ENCODE assay signal across 9 cellular contexts in genomic region chr15:69305204-69305931, GRCh38. TPM values are rescaled to one million over a fixed set of nuclear protein-coding genes. Genes with fewer than 3 reads are reported as not detected.
DNase-seq lines count a peak whose midpoint lies in the region; ATAC-seq and TF ChIP-seq lines count a peak whose summit lies in the region.
"Had no signal": no experiment of that assay in that cellular context is flagged by ENCODE, and none has a peak within 500 bp of the region (broad histone marks: within the 10 kb centered on the region; RNA-seq: fewer than 3 reads in every experiment).

No MANE protein-coding gene starts in this region.

- intact Hi-C loops in left ventricle myocardium superior (cut with micrococcal nuclease) (no loop called here), posterior vena cava (cut with DNase I) (no loop called here)

- DNase-seq in HPDE6-E6E7 (ENCODE audit: extremely low spot score) (peak; percentile 23), T1000 (lab: John Stamatoyannopoulos, UW) (peak; percentile 50), left ventricle myocardium superior (no peak), thoracic aorta (ENCODE audit: low spot score) (peak; percentile 9), pons (ENCODE audit: low spot score) (no peak), posterior vena cava (ENCODE audit: low spot score) (no peak)
- DNase-seq: NCI-H510A treated with DMSO at 0.1 percent for 48 hours had no signal

- H3K9me3 ChIP-seq in thoracic aorta = no peaks in the 10 kb centered on the region

- no peak overlapping the region for H3K27ac ChIP-seq in thoracic aorta

- ATAC-seq in left ventricle myocardium superior (peak; percentile 50), thoracic aorta (ENCODE audit: insufficient number of reproducible peaks, low FRiP score, low read depth) (no peak), HG03354 (IDR thresholded peaks at IDR 0.05; ENCODE audit: poor library complexity, severe bottlenecking, unreplicated experiment) (no peak)

- H3K4me1 ChIP-seq in thoracic aorta (ENCODE audit: control insufficient read depth in 1 of 2, low read depth in 2 of 2) = no peaks in the 10 kb centered on the region

- no peak for TF ChIP-seq CTCF in thoracic aorta (IDR thresholded peaks at IDR 0.05)

- no peaks in the 10 kb centered on the region for H3K27me3 ChIP-seq in thoracic aorta (replicated peaks; ENCODE audit: insufficient read depth)

- H3K4me3 ChIP-seq in thoracic aorta = no peak overlapping the region
- H3K4me3 ChIP-seq: skin epidermis had no signal

- no peaks in the 10 kb centered on the region for H3K36me3 ChIP-seq in thoracic aorta

RNA-seq across cellular contexts. Expression of gene PAQR5, which starts 6.7 kb away (rescaled TPM):
- total RNA-seq in left ventricle myocardium superior = 1.7 TPM
- 1 to 10 TPM; 1.2 to 6.1 TPM for total RNA-seq in thoracic aorta
- total RNA-seq in posterior vena cava = 1 to 10 TPM in 1 of 2 donors, under 1 TPM in 1; 0.29 to 1.2 TPM

Comparison
In these comparisons a context has a peak if more than half of its experiments do, and no peak if none do; other contexts are left out.
1. DNase-seq: peak in HPDE6-E6E7 (single experiment), T1000 (single experiment) and thoracic aorta (single experiment); none in left ventricle myocardium superior (single experiment), pons (single experiment) and posterior vena cava (single experiment).